ENCODE assay signal across 12 cellular contexts in the genomic region with DNA sequence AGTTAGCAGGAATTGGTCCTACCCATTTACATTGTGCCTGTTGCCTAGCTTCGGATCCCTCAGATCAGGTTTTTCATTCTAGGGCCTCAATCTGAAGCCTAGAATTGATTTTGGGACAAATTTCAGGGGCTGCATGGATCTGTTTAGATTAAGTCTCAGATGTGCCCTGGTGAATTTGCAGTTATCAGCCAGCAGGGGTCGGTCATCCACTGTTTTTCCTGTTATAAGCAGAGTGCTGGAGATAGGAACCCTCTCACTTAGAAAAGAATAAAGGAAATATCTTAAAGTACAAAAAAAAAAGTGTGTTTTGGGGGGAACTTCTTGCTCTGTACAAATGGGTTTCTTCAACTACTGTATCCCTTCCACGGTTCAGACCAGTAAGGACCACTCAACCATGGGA.
DNase-seq lines count a peak whose midpoint lies in the region; ATAC-seq, FAIRE-seq and TF ChIP-seq lines count a peak whose summit lies in the region.
"Had no signal": no experiment of that assay in that cellular context is flagged by ENCODE, and none has a peak within 500 bp of the region (broad histone marks: within the 10 kb centered on the region; RNA-seq: fewer than 3 reads in every experiment).

No MANE protein-coding gene starts in this region.

- in situ Hi-C loops in ACHN (cut with HindIII; ENCODE audit: low pct_ligation_motif_present, low pct_unique_long_range_greater_than_20kb, low sequenced_read_pairs) = no loop called here

- peak; percentile 53 for TF ChIP-seq RAD21 in HCT116 (IDR thresholded peaks at IDR 0.05; ENCODE audit: low read depth)
- peak; percentile 29; the same call in 1 of the 2 replicates for TF ChIP-seq RAD21 in SK-N-SH (IDR thresholded peaks at IDR 0.05; ENCODE audit: low read length)

- BruUV-seq in HCT116 (replicated peaks; lab: Mats Ljungman, UMichigan) = no TSS peak

- TF ChIP-seq EP300 in SK-N-SH (IDR thresholded peaks at IDR 0.05; ENCODE audit: borderline replicate concordance in 1 of 2, low read depth in 1 of 2, low read length in 1 of 2) = no peak

- H3K9me2 ChIP-seq in HCT116 (ENCODE audit: insufficient read depth) (no peaks in the 10 kb centered on the region), SK-N-SH (no peaks in the 10 kb centered on the region)

- H3K36me3 ChIP-seq in HCT116 (ENCODE audit: control insufficient read depth in 1 of 2, insufficient read depth in 2 of 2, low read length in 2 of 2) (no peaks in the 10 kb centered on the region), SK-N-SH (replicated peaks in 1 of 2; ENCODE audit: control insufficient read depth in 1 of 2, insufficient read depth in 2 of 2, low read length in 1 of 2) (no peaks in the 10 kb centered on the region)

- H3K27ac ChIP-seq in HCT116 (ENCODE audit: low read depth, low read length) (no peak overlapping the region), SK-N-SH (ENCODE audit: low read depth in 2 of 2, low read length in 1 of 2) (no peak overlapping the region)

- H3K4me2 ChIP-seq in HCT116 (ENCODE audit: low read length) (no peak overlapping the region), SK-N-SH (no peak overlapping the region)

- H3K9ac ChIP-seq in HCT116 (ENCODE audit: low read length) = no peak overlapping the region
- no peak overlapping the region for H3K9ac ChIP-seq in SK-N-SH

- CTCF ChIA-PET in HCT116 (lab: Charles Lee) = no interaction called here
- CTCF ChIA-PET in SK-N-SH (lab: Yijun Ruan, JAX) = no interaction called here

- no peaks in the 10 kb centered on the region for H3K79me2 ChIP-seq in HCT116 (ENCODE audit: insufficient read depth, low read length)
- no peaks in the 10 kb centered on the region for H3K79me2 ChIP-seq in SK-N-SH (ENCODE audit: insufficient read depth)

- FAIRE-seq in GM12892 (lab: Jason Lieb, UNC) = no peak

- ATAC-seq in HCT116 (peak; percentile 70), sciatic nerve (no peak), Right ventricle myocardium superior (ENCODE audit: poor library complexity) (no peak)

- H3K9me3 ChIP-seq in HCT116 (ENCODE audit: control insufficient read depth in 1 of 2, insufficient read depth in 1 of 2, low read depth in 1 of 2, low read length in 2 of 2) (no peaks in the 10 kb centered on the region), SK-N-SH (no peaks in the 10 kb centered on the region)

- intact Hi-C loops in HCT116 (cut with micrococcal nuclease) = no loop called here
- intact Hi-C loops in sciatic nerve (cut with DNase I) = loop anchor here (1.0 kb wide), 1 partner anchor 18 kb away; no protein-coding TSS in a partner anchor
- intact Hi-C loops in Right ventricle myocardium superior (cut with DNase I) = no loop called here

- TF ChIP-seq POLR2A in HCT116 (IDR thresholded peaks at IDR 0.05; ENCODE audit: borderline replicate concordance, extremely low read depth, insufficient read depth, insufficient read length) (no peak), GM12892 (IDR thresholded peaks at IDR 0.05; ENCODE audit: low read depth, low read length) (no peak)

- H3K27me3 ChIP-seq in HCT116 (ENCODE audit: insufficient read depth, low read length) (no peaks in the 10 kb centered on the region), SK-N-SH (ENCODE audit: insufficient read depth) (peaks cover 4% of the 10 kb centered on the region; the same call in 1 of the 2 replicates)

- TF ChIP-seq CTCF in AG09309 (IDR thresholded peaks at IDR 0.05; ENCODE audit: control insufficient read depth, insufficient read depth, low read depth, low read length, missing control alignments) (peak; percentile 13), HCT116 (IDR thresholded peaks at IDR 0.05 in 2 of 3, conservative IDR thresholded peaks at IDR 0.05 in 1 of 3; ENCODE audit: borderline replicate concordance in 1 of 3, insufficient read depth in 1 of 3, low read depth in 2 of 3, low read length in 2 of 3) (peak in 2 of 3 experiments; percentile 58 to 59; a peak in 4 of 6 replicates), SK-N-SH (IDR thresholded peaks at IDR 0.05) (peak; percentile 62), foreskin fibroblast (IDR thresholded peaks at IDR 0.05; ENCODE audit: low read depth, low read length) (peak; percentile 29)

- no peak overlapping the region for H2AFZ ChIP-seq in HCT116 (ENCODE audit: low read depth, low read length, poor library complexity, severe bottlenecking)
- H2AFZ ChIP-seq in SK-N-SH (ENCODE audit: low read depth) = no peak overlapping the region

- RAD21 ChIA-PET in HCT116 (lab: Charles Lee; ENCODE audit: low non-redundant PET in 1 of 2, low total read pairs in 2 of 2, uncharacterized antibody in 2 of 2, unreplicated experiment in 2 of 2) = no interaction called here

- POLR2A ChIA-PET in HCT116 (lab: Charles Lee) = no interaction called here
- POLR2A ChIA-PET in SK-N-SH (lab: Yijun Ruan, JAX) = no interaction called here

- WGBS in SK-N-SH (ENCODE audit: low lambda C conversion rate) = 0% methylated on average over 3 of the region's 3 CpGs

- H3K4me3 ChIP-seq in AG09309 (ENCODE audit: control insufficient read depth, low read depth, low read length) (no peak overlapping the region), HCT116 (replicated peaks in 1 of 2; ENCODE audit: low read depth in 1 of 2, low read length in 2 of 2) (no peak overlapping the region), SK-N-SH (ENCODE audit: low read depth in 2 of 2, low read length in 1 of 2) (no peak overlapping the region), foreskin fibroblast (ENCODE audit: low read depth in 1 of 2, low read length in 2 of 2) (no peak overlapping the region)

- DNase-seq in AG09309 (ENCODE audit: low read depth) (no peak), HCT116 (ENCODE audit: low read depth, low spot score) (no peak), SK-N-SH (no peak), foreskin fibroblast (no peak), ACHN (no peak), sciatic nerve (ENCODE audit: low spot score) (no peak), Right ventricle myocardium superior (no peak), GM12892 (ENCODE audit: insufficient read length) (no peak)
- DNase-seq: activated gamma-delta T cell treated with Interleukin-2 at 50 U/mL for 16 hours; CD4-positive, alpha-beta memory T cell; NCI-H146; stimulated activated CD4-positive, alpha-beta T cell treated with anti-CD3 and anti-CD28 coated beads, Interleukin-2, amount 100 ng/mL, for 24 hours had no signal

- H3K4me1 ChIP-seq in HCT116 (ENCODE audit: control insufficient read depth in 1 of 2, insufficient read depth in 2 of 2, low read length in 2 of 2) (no peaks in the 10 kb centered on the region), SK-N-SH (ENCODE audit: control insufficient read depth in 1 of 2, insufficient read depth in 2 of 2, low read depth in 1 of 2, low read length in 1 of 2) (no peaks in the 10 kb centered on the region)

- no peaks in the 10 kb centered on the region for H3F3A ChIP-seq in SK-N-SH (replicated peaks; ENCODE audit: insufficient read depth)

- H4K20me1 ChIP-seq in HCT116 (ENCODE audit: insufficient read depth) (no peaks in the 10 kb centered on the region), SK-N-SH (ENCODE audit: insufficient read depth) (no peaks in the 10 kb centered on the region)

TF ChIP-seq in HCT116, 20 proteins besides CTCF, POLR2A, EP300 and RAD21 (continues in another document):
- TF ChIP-seq ZNF274 (IDR thresholded peaks at IDR 0.05; ENCODE audit: low read depth, low read length) = no peak
- TF ChIP-seq SIN3A (IDR thresholded peaks at IDR 0.05; ENCODE audit: low read depth) = no peak
- no peak for TF ChIP-seq CEBPB (IDR thresholded peaks at IDR 0.05; ENCODE audit: low read depth)
- TF ChIP-seq EZH2phosphoT487 (IDR thresholded peaks at IDR 0.05; ENCODE audit: borderline replicate concordance) = no peak
- TF ChIP-seq SRF (IDR thresholded peaks at IDR 0.05; ENCODE audit: low read depth) = no peak
- TF ChIP-seq, protein P1, sequence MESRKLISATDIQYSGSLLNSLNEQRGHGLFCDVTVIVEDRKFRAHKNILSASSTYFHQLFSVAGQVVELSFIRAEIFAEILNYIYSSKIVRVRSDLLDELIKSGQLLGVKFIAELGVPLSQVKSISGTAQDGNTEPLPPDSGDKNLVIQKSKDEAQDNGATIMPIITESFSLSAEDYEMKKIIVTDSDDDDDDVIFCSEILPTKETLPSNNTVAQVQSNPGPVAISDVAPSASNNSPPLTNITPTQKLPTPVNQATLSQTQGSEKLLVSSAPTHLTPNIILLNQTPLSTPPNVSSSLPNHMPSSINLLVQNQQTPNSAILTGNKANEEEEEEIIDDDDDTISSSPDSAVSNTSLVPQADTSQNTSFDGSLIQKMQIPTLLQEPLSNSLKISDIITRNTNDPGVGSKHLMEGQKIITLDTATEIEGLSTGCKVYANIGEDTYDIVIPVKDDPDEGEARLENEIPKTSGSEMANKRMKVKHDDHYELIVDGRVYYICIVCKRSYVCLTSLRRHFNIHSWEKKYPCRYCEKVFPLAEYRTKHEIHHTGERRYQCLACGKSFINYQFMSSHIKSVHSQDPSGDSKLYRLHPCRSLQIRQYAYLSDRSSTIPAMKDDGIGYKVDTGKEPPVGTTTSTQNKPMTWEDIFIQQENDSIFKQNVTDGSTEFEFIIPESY (IDR thresholded peaks at IDR 0.05; ENCODE audit: extremely low read depth, insufficient replicate concordance, low read length) = no peak
- TF ChIP-seq ZFX (IDR thresholded peaks at IDR 0.05) = no peak

TF ChIP-seq in SK-N-SH, 30 proteins besides CTCF, POLR2A, EP300 and RAD21:
- TF ChIP-seq SMC3 (IDR thresholded peaks at IDR 0.05; ENCODE audit: low read depth, low read length) = peak; percentile 27; the same call in 1 of the 2 replicates
- TF ChIP-seq, protein P2, sequence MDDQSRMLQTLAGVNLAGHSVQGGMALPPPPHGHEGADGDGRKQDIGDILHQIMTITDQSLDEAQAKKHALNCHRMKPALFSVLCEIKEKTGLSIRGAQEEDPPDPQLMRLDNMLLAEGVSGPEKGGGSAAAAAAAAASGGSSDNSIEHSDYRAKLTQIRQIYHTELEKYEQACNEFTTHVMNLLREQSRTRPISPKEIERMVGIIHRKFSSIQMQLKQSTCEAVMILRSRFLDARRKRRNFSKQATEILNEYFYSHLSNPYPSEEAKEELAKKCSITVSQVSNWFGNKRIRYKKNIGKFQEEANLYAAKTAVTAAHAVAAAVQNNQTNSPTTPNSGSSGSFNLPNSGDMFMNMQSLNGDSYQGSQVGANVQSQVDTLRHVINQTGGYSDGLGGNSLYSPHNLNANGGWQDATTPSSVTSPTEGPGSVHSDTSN (IDR thresholded peaks at IDR 0.05) = no peak
